In the genomic region with DNA sequence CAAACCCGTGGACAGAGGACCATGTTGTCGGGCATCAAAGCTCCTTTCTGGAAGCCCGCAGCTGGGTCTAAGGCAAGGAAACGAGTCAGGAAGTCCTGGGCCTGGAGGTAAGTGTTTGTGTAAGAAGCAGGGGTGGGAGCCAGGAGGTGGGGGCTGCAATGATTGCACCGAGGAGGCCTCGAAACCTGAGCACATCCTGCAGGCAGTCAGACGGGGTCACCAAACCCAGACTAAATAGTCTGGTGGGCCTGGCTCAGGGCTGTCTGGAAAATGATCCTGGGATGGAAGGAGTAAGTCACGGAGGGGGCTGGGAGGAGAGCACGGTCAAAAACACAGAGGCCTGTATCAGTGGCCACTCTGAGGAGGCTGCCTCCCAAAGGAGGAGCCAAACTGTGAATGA, we compare ENCODE assay signal across 2 cellular contexts.
TF ChIP-seq lines count a peak whose summit lies in the region.

No MANE protein-coding gene starts in this region.

TF ChIP-seq in HEK293, 187 proteins besides CTCF, POLR2A, EP300 and RAD21 (continued from another document):
- TF ChIP-seq, protein P1, sequence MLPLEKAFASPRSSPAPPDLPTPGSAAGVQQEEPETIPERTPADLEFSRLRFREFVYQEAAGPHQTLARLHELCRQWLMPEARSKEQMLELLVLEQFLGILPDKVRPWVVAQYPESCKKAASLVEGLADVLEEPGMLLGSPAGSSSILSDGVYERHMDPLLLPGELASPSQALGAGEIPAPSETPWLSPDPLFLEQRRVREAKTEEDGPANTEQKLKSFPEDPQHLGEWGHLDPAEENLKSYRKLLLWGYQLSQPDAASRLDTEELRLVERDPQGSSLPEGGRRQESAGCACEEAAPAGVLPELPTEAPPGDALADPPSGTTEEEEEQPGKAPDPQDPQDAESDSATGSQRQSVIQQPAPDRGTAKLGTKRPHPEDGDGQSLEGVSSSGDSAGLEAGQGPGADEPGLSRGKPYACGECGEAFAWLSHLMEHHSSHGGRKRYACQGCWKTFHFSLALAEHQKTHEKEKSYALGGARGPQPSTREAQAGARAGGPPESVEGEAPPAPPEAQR (tag by site-specific recombination; IDR thresholded peaks at IDR 0.05) = no peak
- no peak for TF ChIP-seq MEIS1 (CRISPR knock-in tag; IDR thresholded peaks at IDR 0.05; ENCODE audit: borderline replicate concordance)
- no peak for TF ChIP-seq ZNF266 (tag by site-specific recombination; IDR thresholded peaks at IDR 0.05; ENCODE audit: low read depth)
- no peak for TF ChIP-seq MYNN (tag by site-specific recombination; IDR thresholded peaks at IDR 0.05; ENCODE audit: borderline replicate concordance)

TF ChIP-seq in H1, 55 proteins besides CTCF, POLR2A, EP300 and RAD21 (continued from another document):
- no peak for TF ChIP-seq EGR1 (IDR thresholded peaks at IDR 0.05; ENCODE audit: borderline replicate concordance, low read depth, low read length)
- TF ChIP-seq CTBP2 (IDR thresholded peaks at IDR 0.05; ENCODE audit: borderline replicate concordance, insufficient read depth, insufficient read length, low read length) = no peak
